ENCODE assay signal across 19 cellular contexts in the genomic region with DNA sequence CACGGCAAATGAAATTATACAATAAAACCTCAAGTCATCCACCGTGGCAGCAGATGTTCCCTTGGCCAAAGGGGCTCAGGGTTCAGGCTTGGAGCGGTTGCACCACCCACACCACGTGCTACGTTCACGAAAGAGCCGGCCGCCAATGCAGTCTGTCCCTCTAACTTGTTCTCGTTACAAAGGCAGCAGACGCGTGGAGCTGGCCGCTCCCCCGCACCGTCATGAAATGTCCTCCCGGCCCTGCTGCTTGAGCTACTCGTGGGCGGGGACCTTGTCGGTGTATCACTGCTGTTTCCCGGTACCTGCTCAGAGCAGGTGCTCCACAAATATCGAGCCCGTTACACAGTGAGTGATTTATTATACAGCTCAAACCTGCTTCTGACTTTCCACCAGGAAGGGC. TPM values are rescaled to one million over a fixed set of nuclear protein-coding genes. Genes with fewer than 3 reads are reported as not detected.
DNase-seq lines count a peak whose midpoint lies in the region; ATAC-seq and TF ChIP-seq lines count a peak whose summit lies in the region.
"Had no signal": no experiment of that assay in that cellular context is flagged by ENCODE, and none has a peak within 500 bp of the region (broad histone marks: within the 10 kb centered on the region; RNA-seq: fewer than 3 reads in every experiment).

No MANE protein-coding gene starts in this region.

- no peaks in the 10 kb centered on the region for H3F3A ChIP-seq in GM23338 (replicated peaks; ENCODE audit: low read depth)

- no peak overlapping the region for H3K4me3 ChIP-seq in GM23338
- H3K4me3 ChIP-seq in endocrine pancreas (ENCODE audit: control insufficient read depth, insufficient read depth, low read length) = peak overlapping the region; percentile 33
- H3K4me3 ChIP-seq: left ventricle myocardium inferior, neural progenitor cell, spleen had no signal

- no peaks in the 10 kb centered on the region for H3K4me1 ChIP-seq in GM23338 (ENCODE audit: insufficient read depth)
- H3K4me1 ChIP-seq in endocrine pancreas (ENCODE audit: control insufficient read depth, insufficient read depth, low read length) = no peaks in the 10 kb centered on the region
- H3K4me1 ChIP-seq: Caco-2, left ventricle myocardium inferior, neural progenitor cell, spleen had no signal

- no peaks in the 10 kb centered on the region for H3K36me3 ChIP-seq in GM23338 (ENCODE audit: insufficient read depth)
- H3K36me3 ChIP-seq in endocrine pancreas (ENCODE audit: control insufficient read depth, insufficient read depth, low read length) = no peaks in the 10 kb centered on the region
- H3K36me3 ChIP-seq: left ventricle myocardium inferior, neural progenitor cell, spleen had no signal

- no peaks in the 10 kb centered on the region for H3K36me3 Mint-ChIP-seq in GM23338 (ENCODE audit: low read depth)
- H3K36me3 Mint-ChIP-seq in activated CD8-positive, alpha-beta T cell treated with anti-CD3 and anti-CD28 coated beads for 36 hours (ENCODE audit: low read depth) = no peaks in the 10 kb centered on the region
- H3K36me3 Mint-ChIP-seq: neural progenitor cell had no signal

- H3K9me2 ChIP-seq in GM23338 (ENCODE audit: insufficient read depth) = no peaks in the 10 kb centered on the region

- DNase-seq in DMS53 treated with DMSO at 0.1 percent for 48 hours (lab: John Stamatoyannopoulos, UW; ENCODE audit: unreplicated experiment) (peak; percentile 80), GM23338 (ENCODE audit: low spot score) (no peak), NCI-H510A treated with DMSO at 0.1 percent for 48 hours (lab: John Stamatoyannopoulos, UW) (peak; percentile 23), foreskin melanocyte (no peak), omental fat pad (ENCODE audit: low spot score) (no peak)
- DNase-seq in activated CD8-positive, alpha-beta T cell treated with anti-CD3 and anti-CD28 coated beads for 36 hours = no peak
- DNase-seq: activated CD4-positive, alpha-beta T cell treated with anti-CD3 and anti-CD28 coated beads for 1 hour; activated naive CD8-positive, alpha-beta T cell treated with anti-CD3 and anti-CD28 coated beads, Interleukin-2, amount 50 U/mL, for 24 hours; Caco-2; GDM1; GOT3; left ventricle myocardium inferior; midbrain; NCI-H2081 treated with DMSO at 0.1 percent for 48 hours; RPMI8226; spleen had no signal

- no peak overlapping the region for H3K9ac ChIP-seq in endocrine pancreas (ENCODE audit: control insufficient read depth, insufficient read depth, low read length)
- H3K9ac ChIP-seq: neural progenitor cell had no signal

- no peaks in the 10 kb centered on the region for H3K79me2 ChIP-seq in GM23338 (replicated peaks; ENCODE audit: insufficient read depth)

- intact Hi-C loops in activated CD8-positive, alpha-beta T cell treated with anti-CD3 and anti-CD28 coated beads for 36 hours (cut with micrococcal nuclease) = no loop called here

- TF ChIP-seq CTCF in GM23338 (conservative IDR thresholded peaks at IDR 0.05; ENCODE audit: low read depth in 2 of 2) (no peak), omental fat pad (IDR thresholded peaks at IDR 0.05) (no peak)
- no peak for TF ChIP-seq CTCF in activated CD8-positive, alpha-beta T cell treated with anti-CD3 and anti-CD28 coated beads for 36 hours (IDR thresholded peaks at IDR 0.05)

- H3K9me3 ChIP-seq in endocrine pancreas (ENCODE audit: control insufficient read depth, low read length) = no peaks in the 10 kb centered on the region

- H3K4me3 Mint-ChIP-seq in GM23338 = no peak overlapping the region
- H3K4me3 Mint-ChIP-seq in activated CD8-positive, alpha-beta T cell treated with anti-CD3 and anti-CD28 coated beads for 36 hours = no peak overlapping the region
- H3K4me3 Mint-ChIP-seq: activated naive CD8-positive, alpha-beta T cell treated with anti-CD3 and anti-CD28 coated beads, Interleukin-2, amount 50 U/mL, for 24 hours; neural progenitor cell had no signal

- H3K27ac ChIP-seq in GM23338 (ENCODE audit: low read depth) = no peak overlapping the region
- H3K27ac ChIP-seq: left ventricle myocardium inferior, neural progenitor cell, spleen had no signal

- no peaks in the 10 kb centered on the region for H4K20me1 ChIP-seq in GM23338 (replicated peaks; ENCODE audit: insufficient read depth)

- CTCF ChIA-PET in activated CD8-positive, alpha-beta T cell treated with anti-CD3 and anti-CD28 coated beads for 36 hours (lab: Charles Lee) = interaction anchor here (0.6 to 0.9 kb wide), 2 partner anchors 8 to 9 kb away, joined by 3 read pairs; no protein-coding TSS in a partner anchor

- no peak overlapping the region for H2AFZ ChIP-seq in GM23338
- H2AFZ ChIP-seq: neural progenitor cell had no signal

- ATAC-seq in GM23338 (peak; percentile 64), HG03025 (IDR thresholded peaks at IDR 0.05; ENCODE audit: low FRiP score, unreplicated experiment) (no peak), omental fat pad (ENCODE audit: low FRiP score) (no peak)
- no peak for ATAC-seq in activated CD8-positive, alpha-beta T cell treated with anti-CD3 and anti-CD28 coated beads for 36 hours
- ATAC-seq: activated naive CD8-positive, alpha-beta T cell treated with anti-CD3 and anti-CD28 coated beads, Interleukin-2, amount 50 U/mL, for 24 hours had no signal

- H3K4me1 Mint-ChIP-seq in GM23338 = no peaks in the 10 kb centered on the region
- no peaks in the 10 kb centered on the region for H3K4me1 Mint-ChIP-seq in activated CD8-positive, alpha-beta T cell treated with anti-CD3 and anti-CD28 coated beads for 36 hours (ENCODE audit: low read depth)
- H3K4me1 Mint-ChIP-seq: activated naive CD8-positive, alpha-beta T cell treated with anti-CD3 and anti-CD28 coated beads, Interleukin-2, amount 50 U/mL, for 24 hours; neural progenitor cell had no signal

- POLR2A ChIA-PET in activated CD8-positive, alpha-beta T cell treated with anti-CD3 and anti-CD28 coated beads for 36 hours (lab: Charles Lee) = no interaction called here

- H3K27me3 Mint-ChIP-seq in GM23338 (ENCODE audit: insufficient read depth, low read depth, poor library complexity) = peaks cover 2% of the 10 kb centered on the region
- H3K27me3 Mint-ChIP-seq in activated CD8-positive, alpha-beta T cell treated with anti-CD3 and anti-CD28 coated beads for 36 hours = peaks cover 2% of the 10 kb centered on the region

- H3K4me2 ChIP-seq in GM23338 = no peak overlapping the region
- H3K4me2 ChIP-seq: neural progenitor cell had no signal

- H3K27me3 ChIP-seq in GM23338 (ENCODE audit: insufficient read depth) (no peaks in the 10 kb centered on the region), endocrine pancreas (ENCODE audit: control insufficient read depth, insufficient read depth, low read length) (no peaks in the 10 kb centered on the region)

- no peak overlapping the region for H3K27ac Mint-ChIP-seq in GM23338
- H3K27ac Mint-ChIP-seq in activated CD8-positive, alpha-beta T cell treated with anti-CD3 and anti-CD28 coated beads for 36 hours = no peak overlapping the region
- H3K27ac Mint-ChIP-seq: activated naive CD8-positive, alpha-beta T cell treated with anti-CD3 and anti-CD28 coated beads, Interleukin-2, amount 50 U/mL, for 24 hours; neural progenitor cell had no signal

- H3K9me3 Mint-ChIP-seq in GM23338 = no peaks in the 10 kb centered on the region; the same call in 2 of the 3 replicates
- H3K9me3 Mint-ChIP-seq in activated CD8-positive, alpha-beta T cell treated with anti-CD3 and anti-CD28 coated beads for 36 hours = no peaks in the 10 kb centered on the region
- H3K9me3 Mint-ChIP-seq: neural progenitor cell had no signal

TF ChIP-seq in GM23338, 12 proteins besides CTCF, POLR2A, EP300 and RAD21 (continues in another document):
- TF ChIP-seq JUNB (IDR thresholded peaks at IDR 0.05; ENCODE audit: unreplicated experiment) = no peak
- TF ChIP-seq NANOG (IDR thresholded peaks at IDR 0.05; ENCODE audit: borderline replicate concordance) = no peak
- no peak for TF ChIP-seq ZNF331 (CRISPR knock-in tag; IDR thresholded peaks at IDR 0.05; ENCODE audit: low read depth)
- no peak for TF ChIP-seq STAT1 (IDR thresholded peaks at IDR 0.05; ENCODE audit: unreplicated experiment)
- no peak for TF ChIP-seq ZNF114 (CRISPR knock-in tag; IDR thresholded peaks at IDR 0.05)
- TF ChIP-seq, protein P1, sequence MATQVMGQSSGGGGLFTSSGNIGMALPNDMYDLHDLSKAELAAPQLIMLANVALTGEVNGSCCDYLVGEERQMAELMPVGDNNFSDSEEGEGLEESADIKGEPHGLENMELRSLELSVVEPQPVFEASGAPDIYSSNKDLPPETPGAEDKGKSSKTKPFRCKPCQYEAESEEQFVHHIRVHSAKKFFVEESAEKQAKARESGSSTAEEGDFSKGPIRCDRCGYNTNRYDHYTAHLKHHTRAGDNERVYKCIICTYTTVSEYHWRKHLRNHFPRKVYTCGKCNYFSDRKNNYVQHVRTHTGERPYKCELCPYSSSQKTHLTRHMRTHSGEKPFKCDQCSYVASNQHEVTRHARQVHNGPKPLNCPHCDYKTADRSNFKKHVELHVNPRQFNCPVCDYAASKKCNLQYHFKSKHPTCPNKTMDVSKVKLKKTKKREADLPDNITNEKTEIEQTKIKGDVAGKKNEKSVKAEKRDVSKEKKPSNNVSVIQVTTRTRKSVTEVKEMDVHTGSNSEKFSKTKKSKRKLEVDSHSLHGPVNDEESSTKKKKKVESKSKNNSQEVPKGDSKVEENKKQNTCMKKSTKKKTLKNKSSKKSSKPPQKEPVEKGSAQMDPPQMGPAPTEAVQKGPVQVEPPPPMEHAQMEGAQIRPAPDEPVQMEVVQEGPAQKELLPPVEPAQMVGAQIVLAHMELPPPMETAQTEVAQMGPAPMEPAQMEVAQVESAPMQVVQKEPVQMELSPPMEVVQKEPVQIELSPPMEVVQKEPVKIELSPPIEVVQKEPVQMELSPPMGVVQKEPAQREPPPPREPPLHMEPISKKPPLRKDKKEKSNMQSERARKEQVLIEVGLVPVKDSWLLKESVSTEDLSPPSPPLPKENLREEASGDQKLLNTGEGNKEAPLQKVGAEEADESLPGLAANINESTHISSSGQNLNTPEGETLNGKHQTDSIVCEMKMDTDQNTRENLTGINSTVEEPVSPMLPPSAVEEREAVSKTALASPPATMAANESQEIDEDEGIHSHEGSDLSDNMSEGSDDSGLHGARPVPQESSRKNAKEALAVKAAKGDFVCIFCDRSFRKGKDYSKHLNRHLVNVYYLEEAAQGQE (IDR thresholded peaks at IDR 0.05; ENCODE audit: unreplicated experiment) = no peak
- TF ChIP-seq CREB1 (CRISPR knock-in tag; IDR thresholded peaks at IDR 0.05; ENCODE audit: low read depth) = no peak
- TF ChIP-seq EZH2 (IDR thresholded peaks at IDR 0.05; ENCODE audit: low read depth, unreplicated experiment) = no peak

RNA-seq across cellular contexts. Expression of a gene that starts 36.4 kb away (rescaled TPM):
- 6.9 and 7.1 TPM in 2 replicates for total RNA-seq in GM23338 (2014; rRNA removed; shearing (Covaris generic))
- 1.6 and 2.1 TPM in 2 replicates for polyA plus RNA-seq in GM23338 (2016; fragmentation: Nextera tagmentation; extraction: Ambion mirVana)
- total RNA-seq in activated CD8-positive, alpha-beta T cell treated with anti-CD3 and anti-CD28 coated beads for 36 hours = 10 to 100 TPM; 10.8 to 13.0 TPM
- 10 to 100 TPM; 21.2 to 33.3 (median 27.2) TPM for total RNA-seq in omental fat pad

Comparison
In these comparisons a context has a peak if more than half of its experiments do, and no peak if none do; other contexts are left out.
1. DNase-seq: peak in DMS53 treated with DMSO at 0.1 percent for 48 hours (single experiment) and NCI-H510A treated with DMSO at 0.1 percent for 48 hours (single experiment); none in GM23338 (single experiment), activated CD8-positive, alpha-beta T cell treated with anti-CD3 and anti-CD28 coated beads for 36 hours (single experiment), foreskin melanocyte (single experiment) and omental fat pad (single experiment).